In the genomic region with DNA sequence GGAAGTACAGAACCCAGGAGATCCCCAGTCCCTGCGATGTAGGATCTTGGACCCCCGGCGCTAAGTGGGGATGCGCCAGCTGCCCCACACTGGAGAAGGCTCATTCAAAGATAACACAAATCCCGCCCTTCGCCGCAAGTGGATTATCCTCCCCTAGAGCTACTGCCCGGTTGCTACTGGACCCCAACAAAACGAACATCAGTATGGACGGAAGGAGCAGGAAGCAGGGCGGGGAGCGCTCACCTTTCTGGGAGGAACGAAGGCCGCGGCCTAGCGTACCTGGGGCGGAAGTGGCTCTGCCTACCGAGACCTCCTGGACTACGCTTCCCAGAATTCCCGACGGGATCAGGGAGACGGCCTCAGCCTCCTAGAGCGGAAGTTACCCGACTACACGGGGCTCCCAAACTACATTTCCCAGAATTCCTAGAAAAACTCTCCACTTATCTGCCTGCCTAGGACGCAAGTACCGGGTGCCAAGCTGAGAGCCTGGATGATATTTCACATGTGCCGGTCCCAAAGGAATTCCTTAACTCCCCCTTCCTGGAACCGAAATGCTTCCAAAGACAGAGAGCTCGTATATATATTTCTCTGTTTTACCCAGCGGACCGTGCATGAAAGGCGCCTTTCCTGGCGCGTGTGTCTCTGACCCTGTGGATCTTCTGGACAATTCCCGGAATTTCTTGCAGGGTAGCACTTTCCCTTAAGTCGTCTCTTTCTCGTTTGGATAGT, we compare ENCODE assay signal across 8 cellular contexts. TPM values are rescaled to one million over a fixed set of nuclear protein-coding genes. Genes with fewer than 3 reads are reported as not detected.
DNase-seq lines count a peak whose midpoint lies in the region; ATAC-seq and TF ChIP-seq lines count a peak whose summit lies in the region.

A gene (minus strand): TSS at position 298 of the 729 bp plus-strand sequence. CDS start 16,141 bp downstream, outside the sequence.

- DNase-seq in DMS153 (lab: John Stamatoyannopoulos, UW), result peak; percentile 95
- peak; percentile 91 for DNase-seq in NCI-H1092 treated with DMSO at 0.1 percent for 48 hours (lab: John Stamatoyannopoulos, UW)
- peak; percentile 87 for DNase-seq in SW480 (ENCODE audit: low spot score)
- DNase-seq in epithelial cell of esophagus (ENCODE audit: low read depth), result peak; percentile 98
- peak; percentile 92 for DNase-seq in lung (ENCODE audit: low spot score)
- DNase-seq in stimulated activated naive CD8-positive, alpha-beta T cell treated with anti-CD3 and anti-CD28 coated beads, Interleukin-15, Interleukin-2, amounts not matched to agents 100 U/mL and 50 U/mL, for 24 hours, result peak; percentile 4
- DNase-seq in cortex of kidney (lab: John Stamatoyannopoulos, UW), result no peak

- WGBS in lung, 2 donors, result 4% methylated on average over 38 of the region's 38 CpGs

- TF ChIP-seq CTCF in epithelial cell of esophagus (IDR thresholded peaks at IDR 0.05; ENCODE audit: insufficient read depth, low read depth, low read length, missing control alignments) (no peak), lung (IDR thresholded peaks at IDR 0.05; ENCODE audit: control extremely low read depth, extremely low read depth) (no peak)

- H3K4me3 ChIP-seq in epithelial cell of esophagus (ENCODE audit: low read length) (peak within 1 kb of the TSS; percentile 89), lung (peak within 1 kb of the TSS; percentile 70)

- H3K27ac ChIP-seq in lung (ENCODE audit: low read depth in 1 of 2, low read length in 1 of 2), result peak within 1 kb of the TSS; percentile 50 to 55

- peaks cover 0 to 3% of the 10 kb centered on the region in 2 donors for H3K4me1 ChIP-seq in lung (ENCODE audit: control insufficient read depth in 2 of 2, insufficient read depth in 2 of 2, low read length in 2 of 2)

- H3K27me3 ChIP-seq in lung (ENCODE audit: control insufficient read depth, insufficient read depth), result no peaks in the 10 kb centered on the region

- ATAC-seq in lung (ENCODE audit: insufficient read depth, low FRiP score) (peak; percentile 99), HG02973 (IDR thresholded peaks at IDR 0.05; ENCODE audit: unreplicated experiment) (no peak)
- no peak for ATAC-seq in stimulated activated naive CD8-positive, alpha-beta T cell treated with anti-CD3 and anti-CD28 coated beads, Interleukin-15, Interleukin-2, amounts not matched to agents 100 U/mL and 50 U/mL, for 24 hours

- H3K9me3 ChIP-seq in lung (ENCODE audit: control insufficient read depth in 2 of 2, insufficient read depth in 1 of 2, low read length in 1 of 2), result no peaks in the 10 kb centered on the region

- no peaks in the 10 kb centered on the region for H3K36me3 ChIP-seq in lung (ENCODE audit: control insufficient read depth in 2 of 2, insufficient read depth in 2 of 2, low read length in 2 of 2)

RNA-seq across cellular contexts. Expression of the gene that starts here (rescaled TPM):
- 10 to 100 TPM in 1 of 2 donors, 1 to 10 TPM in 1; 4.1 to 11.3 TPM for total RNA-seq in lung
- polyA plus RNA-seq in lung, result 1 to 10 TPM; 1.0 to 1.1 TPM
